Comparison of ENCODE assay signal across 21 cellular contexts in the genomic region with DNA sequence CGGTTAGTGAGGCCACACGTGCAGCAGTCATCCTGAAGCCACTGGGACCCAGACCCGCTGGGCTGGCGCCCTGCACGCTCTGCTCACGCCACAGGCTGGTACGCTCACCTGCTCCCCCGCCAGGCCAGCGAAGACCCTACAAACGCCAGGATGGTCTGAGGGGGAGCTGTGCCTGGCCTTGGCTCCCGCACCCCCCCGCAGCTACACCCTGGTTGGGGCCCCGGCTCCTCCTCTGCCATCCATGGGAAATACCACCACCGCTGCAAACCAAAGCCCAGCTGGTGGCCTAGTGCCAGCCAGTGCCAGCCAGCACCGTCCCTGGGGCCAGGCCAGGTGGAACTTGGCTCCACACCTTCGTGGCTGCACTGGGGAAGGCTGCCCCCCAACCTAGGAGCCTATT. TPM values are rescaled to one million over a fixed set of nuclear protein-coding genes. Genes with fewer than 3 reads are reported as not detected.
DNase-seq lines count a peak whose midpoint lies in the region; ATAC-seq, FAIRE-seq and TF ChIP-seq lines count a peak whose summit lies in the region.
"Had no signal": no experiment of that assay in that cellular context is flagged by ENCODE, and none has a peak within 500 bp of the region (broad histone marks: within the 10 kb centered on the region; RNA-seq: fewer than 3 reads in every experiment).

No MANE protein-coding gene starts in this region.

- no peaks in the 10 kb centered on the region for H3K79me1 ChIP-seq in H9 (ENCODE audit: insufficient read depth, low read depth, low read length, poor library complexity, severe bottlenecking)
- H3K79me1 ChIP-seq in H1 (ENCODE audit: low read depth, low read length): no peaks in the 10 kb centered on the region

- H3K27ac ChIP-seq in GM23338 (ENCODE audit: low read depth): no peak overlapping the region
- H3K27ac ChIP-seq in H9 (ENCODE audit: insufficient read length, low read depth, low read length): no peak overlapping the region
- H3K27ac ChIP-seq in H1 (ENCODE audit: low read depth, low read length): no peak overlapping the region
- no peak overlapping the region for H3K27ac ChIP-seq in psoas muscle

- H3K4me3 Mint-ChIP-seq in GM23338: no peak overlapping the region
- no peak overlapping the region for H3K4me3 Mint-ChIP-seq in H9
- H3K4me3 Mint-ChIP-seq: CD4-positive, alpha-beta memory T cell had no signal

- H4K20me1 ChIP-seq in GM23338 (replicated peaks; ENCODE audit: insufficient read depth) (no peaks in the 10 kb centered on the region; the same call in 1 of the 2 replicates), H9 (ENCODE audit: control insufficient read depth, insufficient read depth, insufficient read length) (peaks cover 3% of the 10 kb centered on the region), H1 (replicated peaks in 1 of 2; ENCODE audit: control insufficient read depth in 1 of 2, insufficient read depth in 2 of 2, low read length in 2 of 2) (peaks cover 3 to 6% of the 10 kb centered on the region in 2 experiments)

- H3K4me1 Mint-ChIP-seq in GM23338 (no peaks in the 10 kb centered on the region), H9 (no peaks in the 10 kb centered on the region)
- H3K4me1 Mint-ChIP-seq: CD4-positive, alpha-beta memory T cell had no signal

- TF ChIP-seq CTCF in GM23338 (conservative IDR thresholded peaks at IDR 0.05; ENCODE audit: low read depth in 2 of 2) (peak; percentile 21 to 42), H9 (conservative IDR thresholded peaks at IDR 0.05) (0 out of 3 replicates have a peak, but pooled peaks have one; percentile 21), H1 (IDR thresholded peaks at IDR 0.05; ENCODE audit: control extremely low read depth in 1 of 3, insufficient read depth in 1 of 3, low read depth in 1 of 3, low read length in 3 of 3) (peak in 2 of 3 experiments; percentile 26 to 47; a peak in 3 of 4 replicates), psoas muscle (IDR thresholded peaks at IDR 0.05) (no peak)

- H4K5ac ChIP-seq in H9 (ENCODE audit: insufficient read length, low read depth, low read length): no peak overlapping the region
- H4K5ac ChIP-seq in H1 (ENCODE audit: insufficient read length, low read depth, low read length): no peak overlapping the region

- no peak for FAIRE-seq in H1 (lab: Jason Lieb, UNC)
- FAIRE-seq: GM18507, RCC 7860 had no signal

- H3K27me3 Mint-ChIP-seq in GM23338 (ENCODE audit: insufficient read depth, low read depth, poor library complexity): peaks cover 3% of the 10 kb centered on the region
- no peaks in the 10 kb centered on the region for H3K27me3 Mint-ChIP-seq in H9 (ENCODE audit: low read depth)
- H3K27me3 Mint-ChIP-seq: CD4-positive, alpha-beta memory T cell had no signal

- TF ChIP-seq RAD21 in H1 (IDR thresholded peaks at IDR 0.05 in 1 of 2, conservative IDR thresholded peaks at IDR 0.05 in 1 of 2; ENCODE audit: low read depth in 2 of 2, low read length in 2 of 2): no peak; a peak in 1 of 4 replicates

- H2BK15ac ChIP-seq in H9 (ENCODE audit: low read depth, low read length) (no peak overlapping the region), H1 (ENCODE audit: low read length) (no peak overlapping the region)

- H3K23me2 ChIP-seq in H9 (ENCODE audit: insufficient read length, low read depth, low read length, poor library complexity, severe bottlenecking) (no peaks in the 10 kb centered on the region), H1 (ENCODE audit: low read depth, low read length) (no peaks in the 10 kb centered on the region)

- intact Hi-C loops in psoas muscle (cut with DNase I): no loop called here

- no peaks in the 10 kb centered on the region for H3F3A ChIP-seq in GM23338 (replicated peaks; ENCODE audit: low read depth)

- WGBS in H9 (ENCODE audit: extremely low coverage, insufficient read length, low lambda C conversion rate): no CpG with 5 or more reads among the region's 16 CpGs
- 90% methylated on average over 16 of the region's 16 CpGs; no CpG with 5 or more reads in 1 of the 2 experiments for WGBS in H1 (ENCODE audit: extremely low coverage in 1 of 2, insufficient coverage in 1 of 2, insufficient read length in 1 of 2, insufficient replicate concordance in 2 of 2, low coverage in 1 of 2, low lambda C conversion rate in 2 of 2, missing lambda C conversion rate in 1 of 2), 2 experiments
- 55 to 78% (median 69%) methylated on average over 16 of the region's 16 CpGs for WGBS in psoas muscle, 3 donors

- CTCF ChIA-PET in H1 (lab: Charles Lee; ENCODE audit: partially characterized antibody): interaction anchor here (0.6 to 2.0 kb wide), 14 partner anchors 9 to 168 kb away, joined by 3 to 10 read pairs (median 4); a partner anchor contains a TSS

- H4K91ac ChIP-seq in H9 (ENCODE audit: insufficient read length, low read depth, low read length) (no peak overlapping the region), H1 (replicated peaks; ENCODE audit: insufficient read length, low read length) (no peak overlapping the region)

- H3K9me3 ChIP-seq in H9 (ENCODE audit: control insufficient read depth, low read depth, low read length) (no peaks in the 10 kb centered on the region), H1 (ENCODE audit: insufficient read depth in 2 of 2, low read depth in 1 of 2, low read length in 1 of 2) (no peaks in the 10 kb centered on the region), psoas muscle (no peaks in the 10 kb centered on the region)
- H3K9me3 ChIP-seq: SK-N-SH had no signal

- H3K18ac ChIP-seq in H9 (ENCODE audit: insufficient read length, low read depth, low read length) (no peak overlapping the region), H1 (ENCODE audit: extremely low read depth, low read length) (no peak overlapping the region)

- H3K79me2 ChIP-seq in GM23338 (replicated peaks; ENCODE audit: insufficient read depth): no peaks in the 10 kb centered on the region
- no peaks in the 10 kb centered on the region for H3K79me2 ChIP-seq in H9 (ENCODE audit: insufficient read depth, low read length)
- H3K79me2 ChIP-seq in H1 (ENCODE audit: control insufficient read depth in 1 of 2, insufficient read depth in 2 of 2, low read length in 2 of 2): no peaks in the 10 kb centered on the region

- no peak overlapping the region for H3K9ac ChIP-seq in H9 (ENCODE audit: extremely low read depth, insufficient read length, low read length)
- no peak overlapping the region for H3K9ac ChIP-seq in H1 (replicated peaks in 1 of 4; ENCODE audit: extremely low read depth in 1 of 4, low read depth in 3 of 4, low read length in 3 of 4)
- H3K9ac ChIP-seq: SK-N-SH had no signal

- H3K4ac ChIP-seq in H9 (ENCODE audit: low read depth, low read length) (no peak overlapping the region), H1 (replicated peaks; ENCODE audit: insufficient read length, low read depth, low read length) (no peak overlapping the region)

- H3K36me3 Mint-ChIP-seq in GM23338 (ENCODE audit: low read depth) (peaks cover 5% of the 10 kb centered on the region; the same call in 1 of the 3 replicates), H9 (ENCODE audit: insufficient read depth in 1 of 3, low read depth in 3 of 3) (peaks cover 2 to 26% (median 21%) of the 10 kb centered on the region in 3 experiments; a peak in 6 of 7 replicates)

- H3K27ac Mint-ChIP-seq in GM23338 (no peak overlapping the region), H9 (no peak overlapping the region)
- H3K27ac Mint-ChIP-seq: CD4-positive, alpha-beta memory T cell had no signal

- no peaks in the 10 kb centered on the region for H3K9me3 Mint-ChIP-seq in GM23338
- no peaks in the 10 kb centered on the region; a peak in 1 of 5 replicates for H3K9me3 Mint-ChIP-seq in H9
- H3K9me3 Mint-ChIP-seq: CD4-positive, alpha-beta memory T cell had no signal

- H3K23ac ChIP-seq in H9 (ENCODE audit: insufficient read length, low read depth, low read length): no peak overlapping the region
- no peak overlapping the region for H3K23ac ChIP-seq in H1 (ENCODE audit: insufficient read length)

- no peaks in the 10 kb centered on the region for H3K9me2 ChIP-seq in GM23338 (ENCODE audit: insufficient read depth)
- H3K9me2 ChIP-seq: SK-N-SH had no signal

- no peak overlapping the region for H3K4me2 ChIP-seq in GM23338
- no peak overlapping the region for H3K4me2 ChIP-seq in H9 (ENCODE audit: insufficient read depth, insufficient read length, low read length)
- no peak overlapping the region for H3K4me2 ChIP-seq in H1 (ENCODE audit: insufficient read depth in 1 of 2, low read depth in 2 of 2, low read length in 2 of 2)
- H3K4me2 ChIP-seq: SK-N-SH had no signal

- TF ChIP-seq EP300 in H1 (IDR thresholded peaks at IDR 0.05; ENCODE audit: borderline replicate concordance in 1 of 2, low read depth in 2 of 2, low read length in 2 of 2): no peak

- H2AFZ ChIP-seq in GM23338: no peak overlapping the region
- H2AFZ ChIP-seq in H9 (ENCODE audit: low read length): no peak overlapping the region
- H2AFZ ChIP-seq in H1 (ENCODE audit: low read length): no peak overlapping the region

- no peak overlapping the region for H3T11ph ChIP-seq in H9 (ENCODE audit: low read length)

- H2BK120ac ChIP-seq in H9 (ENCODE audit: low read depth, low read length, poor library complexity, severe bottlenecking) (no peak overlapping the region), H1 (replicated peaks; ENCODE audit: low read depth, low read length) (no peak overlapping the region)

- TF ChIP-seq POLR2A in H1 (IDR thresholded peaks at IDR 0.05; ENCODE audit: control extremely low read depth in 1 of 2, low read depth in 2 of 2, low read length in 2 of 2): no peak

- DNase-seq in GM23338 (ENCODE audit: low spot score) (peak; percentile 55), H9 (no peak), H1 (ENCODE audit: low read depth in 1 of 2, low spot score in 2 of 2) (peak in 1 of 2 experiments; percentile 54), psoas muscle (no peak), SW480 (ENCODE audit: low spot score) (no peak), GF-D8 (lab: John Stamatoyannopoulos, UW) (no peak), SW 1271 (lab: John Stamatoyannopoulos, UW) (no peak)
- DNase-seq: C1 segment of cervical spinal cord; CD4-positive, alpha-beta memory T cell; DMS153; Kasumi-1; NCI-H1105; NCI-H1436 treated with DMSO at 0.1 percent for 48 hours; NCI-H1930; NCI-H2227 treated with DMSO at 0.1 percent for 48 hours; NCI-H510A; SK-N-SH; T-helper 2 cell had no signal

- H3K56ac ChIP-seq in H9 (ENCODE audit: insufficient read length, low read depth, low read length): no peak overlapping the region
- no peak overlapping the region for H3K56ac ChIP-seq in H1 (replicated peaks; ENCODE audit: insufficient read length, low read depth, low read length)

- no peak overlapping the region for H2BK12ac ChIP-seq in H9 (ENCODE audit: insufficient read length, low read depth, low read length)
- H2BK12ac ChIP-seq in H1 (ENCODE audit: low read depth, low read length): no peak overlapping the region

- POLR2A ChIA-PET in H1 (lab: Charles Lee; ENCODE audit: partially characterized antibody): no interaction called here

- H3K14ac ChIP-seq in H9 (ENCODE audit: insufficient read depth, low read length) (no peak overlapping the region), H1 (ENCODE audit: insufficient read length) (no peak overlapping the region)

- no peak overlapping the region for H2AK5ac ChIP-seq in H9 (ENCODE audit: insufficient read length, low read length)
- H2AK5ac ChIP-seq in H1 (ENCODE audit: low read depth, low read length): no peak overlapping the region

- H2BK20ac ChIP-seq in H9 (ENCODE audit: low read depth, low read length, poor library complexity, severe bottlenecking) (no peak overlapping the region), H1 (ENCODE audit: low read length) (no peak overlapping the region)

- H3K36me3 ChIP-seq in GM23338 (ENCODE audit: insufficient read depth) (no peaks in the 10 kb centered on the region), H1 (ENCODE audit: control insufficient read depth in 2 of 4, insufficient read depth in 4 of 4, low read length in 3 of 4) (peaks cover 2 to 19% (median 6%) of the 10 kb centered on the region in 4 experiments; a peak in 5 of 8 replicates), psoas muscle (ENCODE audit: insufficient read depth in 1 of 2, low read depth in 1 of 2) (peaks cover 0 to 32% of the 10 kb centered on the region in 2 donors)

- H3K4me3 ChIP-seq in GM23338: no peak overlapping the region
- H3K4me3 ChIP-seq in H1 (ENCODE audit: extremely low read depth in 1 of 4, insufficient read depth in 2 of 4, low read depth in 3 of 4, low read length in 4 of 4): no peak overlapping the region
- H3K4me3 ChIP-seq in psoas muscle: no peak overlapping the region

- H3K27me3 ChIP-seq in GM23338 (ENCODE audit: insufficient read depth) (no peaks in the 10 kb centered on the region), H9 (ENCODE audit: insufficient read depth, low read length) (no peaks in the 10 kb centered on the region), H1 (replicated peaks in 1 of 4; ENCODE audit: control insufficient read depth in 3 of 4, extremely low read depth in 1 of 4, insufficient read depth in 3 of 4, low read length in 3 of 4) (no peaks in the 10 kb centered on the region), psoas muscle (ENCODE audit: insufficient read depth in 3 of 3, low read length in 2 of 3) (no peaks in the 10 kb centered on the region)

- H4K8ac ChIP-seq in H9 (replicated peaks; ENCODE audit: insufficient read length, low read depth, low read length): no peak overlapping the region
- H4K8ac ChIP-seq in H1 (ENCODE audit: extremely low read depth, insufficient read depth, low read length): no peak overlapping the region

- peak; percentile 71 for ATAC-seq in GM23338
- ATAC-seq in psoas muscle: peak in 3 of 4 donors; percentile 15 to 53 (median 34)

- H2BK5ac ChIP-seq in H9 (ENCODE audit: insufficient read length, low read length) (no peak overlapping the region), H1 (ENCODE audit: low read depth, low read length) (no peak overlapping the region)

- H3K4me1 ChIP-seq in GM23338 (ENCODE audit: insufficient read depth) (no peaks in the 10 kb centered on the region), H9 (ENCODE audit: insufficient read depth, low read length) (no peaks in the 10 kb centered on the region), H1 (replicated peaks in 1 of 4; ENCODE audit: control insufficient read depth in 3 of 4, insufficient read depth in 4 of 4, low read length in 3 of 4) (no peaks in the 10 kb centered on the region), psoas muscle (peaks cover 6% of the 10 kb centered on the region)

RNA-seq across cellular contexts. Expression of a gene that starts 23.3 kb away (rescaled TPM):
- total RNA-seq in GM23338 (2014; rRNA removed; shearing (Covaris generic)): 47.4 and 47.7 TPM in 2 replicates
- polyA plus RNA-seq in GM23338 (2016; fragmentation: Nextera tagmentation; extraction: Ambion mirVana) (14.3 and 16.9 TPM in 2 replicates), H1 (2011; rRNA removed) (25.8 and 44.1 TPM in 2 replicates), psoas muscle (10 to 100 TPM; 11.8 to 20.5 (median 15.8) TPM)
- total RNA-seq in H9 (2021) (35.9 and 37.3 TPM in 2 replicates), psoas muscle (10 to 100 TPM; 15.2 to 21.4 (median 18.2) TPM)
- 29.9 and 36.2 TPM in 2 replicates for total RNA-seq in H1 (2021; fragmentation: NEBNext Ultra II Directional; extraction: Animal tissue kit (Norgen Biotek cat#: 25700))
- 33.5 TPM for polyA plus RNA-seq in H1 (2011; cell fraction: cytosol; rRNA removed)
- polyA plus RNA-seq in H1 (2011; cell fraction: nucleus; rRNA removed): 65.4 TPM
- polyA plus RNA-seq in H1 (2012, experiment 1 of 2): 15.6 to 34.3 TPM (median 26.9 TPM) in 4 replicates
- 19.2 TPM for polyA plus RNA-seq in H1 (2012, experiment 2 of 2)
- 28.0 TPM for polyA plus RNA-seq in H1 (2013, experiment 1 of 2)
- polyA plus RNA-seq in H1 (2013, experiment 2 of 2): 26.4 TPM
- 7.5 and 9.4 TPM in 2 replicates for polyA minus RNA-seq in H1 (2011; rRNA and poly(A)+ RNA removed)
- polyA minus RNA-seq in H1 (2011; cell fraction: cytosol; rRNA and poly(A)+ RNA removed): 17.5 TPM
- polyA minus RNA-seq in H1 (2011; cell fraction: nucleus; rRNA and poly(A)+ RNA removed): 16.0 TPM

RNA-seq across cellular contexts. Expression of a gene that starts 43.2 kb away (rescaled TPM):
- total RNA-seq in GM23338 (2014; rRNA removed; shearing (Covaris generic)): 0.73 and 0.82 TPM in 2 replicates
- polyA plus RNA-seq in GM23338 (2016; fragmentation: Nextera tagmentation; extraction: Ambion mirVana): 0.42 and 0.47 TPM in 2 replicates
- total RNA-seq in H9 (2021): 0.63 and 0.64 TPM in 2 replicates
- total RNA-seq in H1 (2021; fragmentation: NEBNext Ultra II Directional; extraction: Animal tissue kit (Norgen Biotek cat#: 25700)): 0.50 and 0.75 TPM in 2 replicates
- polyA plus RNA-seq in H1 (2011; rRNA removed): 0.39 and 0.80 TPM in 2 replicates
- 0.31 TPM for polyA plus RNA-seq in H1 (2011; cell fraction: cytosol; rRNA removed)
- 0.20 TPM for polyA plus RNA-seq in H1 (2011; cell fraction: nucleus; rRNA removed)
- polyA plus RNA-seq in H1 (2012, experiment 1 of 2): 0.22 to 0.59 TPM (median 0.48 TPM) in 4 replicates
- polyA plus RNA-seq in H1 (2012, experiment 2 of 2): 0.39 TPM
- polyA plus RNA-seq in H1 (2013, experiment 1 of 2): 0.97 TPM
- 1.2 TPM for polyA plus RNA-seq in H1 (2013, experiment 2 of 2)
- polyA minus RNA-seq in H1 (2011; rRNA and poly(A)+ RNA removed): 0.10 and 0.22 TPM in 2 replicates
- not detected for polyA minus RNA-seq in H1 (2011; cell fraction: cytosol; rRNA and poly(A)+ RNA removed)
- 0.40 TPM for polyA minus RNA-seq in H1 (2011; cell fraction: nucleus; rRNA and poly(A)+ RNA removed)
- 1 to 10 TPM in 3 of 4 donors, under 1 TPM in 1; 0.89 to 3.0 (median 1.7) TPM for total RNA-seq in psoas muscle
- 1 to 10 TPM in 2 of 3 donors, under 1 TPM in 1; 0.52 to 1.2 (median 1.1) TPM for polyA plus RNA-seq in psoas muscle

RNA-seq across cellular contexts. Expression of a gene that starts 50.4 kb away (rescaled TPM):
- 35.2 and 46.7 TPM in 2 replicates for total RNA-seq in GM23338 (2014; rRNA removed; shearing (Covaris generic))
- polyA plus RNA-seq in GM23338 (2016; fragmentation: Nextera tagmentation; extraction: Ambion mirVana) (11.8 and 13.5 TPM in 2 replicates), H1 (2011; rRNA removed) (10.6 and 20.4 TPM in 2 replicates), psoas muscle (10 to 100 TPM in 1 of 3 donors, 1 to 10 TPM in 2; 8.7 to 20.7 (median 9.9) TPM)
- total RNA-seq in H9 (2021) (41.7 and 42.2 TPM in 2 replicates), psoas muscle (10 to 100 TPM; 13.5 to 22.4 (median 17.9) TPM)
- 31.3 and 32.9 TPM in 2 replicates for total RNA-seq in H1 (2021; fragmentation: NEBNext Ultra II Directional; extraction: Animal tissue kit (Norgen Biotek cat#: 25700))
- polyA plus RNA-seq in H1 (2011; cell fraction: cytosol; rRNA removed): 7.1 TPM
- 30.2 TPM for polyA plus RNA-seq in H1 (2011; cell fraction: nucleus; rRNA removed)
- polyA plus RNA-seq in H1 (2012, experiment 1 of 2): 18.6 to 28.3 TPM (median 25.8 TPM) in 4 replicates
- 19.0 TPM for polyA plus RNA-seq in H1 (2012, experiment 2 of 2)
- polyA plus RNA-seq in H1 (2013, experiment 1 of 2): 19.7 TPM
- 18.8 TPM for polyA plus RNA-seq in H1 (2013, experiment 2 of 2)
- polyA minus RNA-seq in H1 (2011; rRNA and poly(A)+ RNA removed): 21.0 and 23.7 TPM in 2 replicates
- 19.8 TPM for polyA minus RNA-seq in H1 (2011; cell fraction: cytosol; rRNA and poly(A)+ RNA removed)
- polyA minus RNA-seq in H1 (2011; cell fraction: nucleus; rRNA and poly(A)+ RNA removed): 19.9 TPM

RNA-seq across cellular contexts. Expression of a gene that starts 58.3 kb away (rescaled TPM):
- total RNA-seq in GM23338 (2014; rRNA removed; shearing (Covaris generic)): 19.8 and 23.9 TPM in 2 replicates
- 14.1 and 18.2 TPM in 2 replicates for polyA plus RNA-seq in GM23338 (2016; fragmentation: Nextera tagmentation; extraction: Ambion mirVana)
- 27.3 and 27.9 TPM in 2 replicates for total RNA-seq in H9 (2021)
- total RNA-seq in H1 (2021; fragmentation: NEBNext Ultra II Directional; extraction: Animal tissue kit (Norgen Biotek cat#: 25700)): 24.6 and 26.1 TPM in 2 replicates
- 17.1 and 30.2 TPM in 2 replicates for polyA plus RNA-seq in H1 (2011; rRNA removed)
- polyA plus RNA-seq in H1 (2011; cell fraction: cytosol; rRNA removed): 22.0 TPM
- polyA plus RNA-seq in H1 (2011; cell fraction: nucleus; rRNA removed): 41.8 TPM
- polyA plus RNA-seq in H1 (2012, experiment 1 of 2): 29.8 to 44.6 TPM (median 40.4 TPM) in 4 replicates
- 36.2 TPM for polyA plus RNA-seq in H1 (2012, experiment 2 of 2)
- 37.5 TPM for polyA plus RNA-seq in H1 (2013, experiment 1 of 2)
- polyA plus RNA-seq in H1 (2013, experiment 2 of 2): 30.4 TPM
- polyA minus RNA-seq in H1 (2011; rRNA and poly(A)+ RNA removed): 9.9 and 14.4 TPM in 2 replicates
- 18.3 TPM for polyA minus RNA-seq in H1 (2011; cell fraction: cytosol; rRNA and poly(A)+ RNA removed)
- polyA minus RNA-seq in H1 (2011; cell fraction: nucleus; rRNA and poly(A)+ RNA removed): 12.6 TPM
- total RNA-seq in psoas muscle: 1 to 10 TPM in 1 of 4 donors, under 1 TPM in 2, not detected in 1; 0.49 to 2.7 (median 0.99) TPM
- polyA plus RNA-seq in psoas muscle: under 1 TPM; 0.21 to 0.46 (median 0.32) TPM
- total RNA-seq: A673 had no signal
